10 cellular contexts compared by ENCODE assay signal in genomic region chr6:96939019-96939805, GRCh38.
DNase-seq lines count a peak whose midpoint lies in the region; ATAC-seq lines count a peak whose summit lies in the region.
"Had no signal": no experiment of that assay in that cellular context is flagged by ENCODE, and none has a peak within 500 bp of the region (broad histone marks: within the 10 kb centered on the region; RNA-seq: fewer than 3 reads in every experiment).

No MANE protein-coding gene starts in this region.

- no peak overlapping the region for H3K4me3 Mint-ChIP-seq in T-helper 2 cell treated with Interferon-gamma antibody and Interleukin-4, amounts not matched to agents 5 μg/mL and 100 μg/mL, for 36 hours
- H3K4me3 Mint-ChIP-seq: CD4-positive, CD25-positive, alpha-beta regulatory T cell had no signal

- H3K9me3 Mint-ChIP-seq in T-helper 2 cell treated with Interferon-gamma antibody and Interleukin-4, amounts not matched to agents 5 μg/mL and 100 μg/mL, for 36 hours, result no peaks in the 10 kb centered on the region

- no peak overlapping the region for H3K27ac Mint-ChIP-seq in T-helper 2 cell treated with Interferon-gamma antibody and Interleukin-4, amounts not matched to agents 5 μg/mL and 100 μg/mL, for 36 hours

- ATAC-seq in GM21515 (IDR thresholded peaks at IDR 0.05; ENCODE audit: unreplicated experiment), result no peak
- ATAC-seq in HG03196 (IDR thresholded peaks at IDR 0.05; ENCODE audit: unreplicated experiment), result no peak

- peaks cover 15% of the 10 kb centered on the region for H3K4me1 Mint-ChIP-seq in T-helper 2 cell treated with Interferon-gamma antibody and Interleukin-4, amounts not matched to agents 5 μg/mL and 100 μg/mL, for 36 hours (ENCODE audit: low read depth)

- DNase-seq in activated T-cell treated with anti-CD3 and anti-CD28 coated beads for 24 hours (ENCODE audit: low read depth) (peak; percentile 10), activated T-cell treated with anti-CD3 and anti-CD28 coated beads for 4 hours (no peak), OCI-M1 (lab: John Stamatoyannopoulos, UW) (peak; percentile 55), epithelial cell of prostate (ENCODE audit: low read depth, low spot score) (peak; percentile 40)
- DNase-seq in stimulated activated CD4-positive, alpha-beta T cell treated with anti-CD3 and anti-CD28 coated beads, TNF-alpha, amount 100 ng/mL, for 48 hours (ENCODE audit: low read depth in 3 of 3), result peak in 2 of 3 donors; percentile 3 to 20
- no peak for DNase-seq in T-helper 2 cell treated with Interferon-gamma antibody and Interleukin-4, amounts not matched to agents 5 μg/mL and 100 μg/mL, for 36 hours (ENCODE audit: low spot score)
- DNase-seq: activated CD4-positive, alpha-beta T cell treated with anti-CD3 and anti-CD28 coated beads for 1 hour had no signal

- no peaks in the 10 kb centered on the region for H3K36me3 Mint-ChIP-seq in T-helper 2 cell treated with Interferon-gamma antibody and Interleukin-4, amounts not matched to agents 5 μg/mL and 100 μg/mL, for 36 hours (ENCODE audit: low read depth)
- H3K36me3 Mint-ChIP-seq: CD4-positive, CD25-positive, alpha-beta regulatory T cell had no signal

- no peaks in the 10 kb centered on the region for H3K27me3 Mint-ChIP-seq in T-helper 2 cell treated with Interferon-gamma antibody and Interleukin-4, amounts not matched to agents 5 μg/mL and 100 μg/mL, for 36 hours (ENCODE audit: low read depth)
- H3K27me3 Mint-ChIP-seq: CD4-positive, CD25-positive, alpha-beta regulatory T cell had no signal

- H3K27ac ChIP-seq in epithelial cell of prostate, result no peak overlapping the region

Comparison
In these comparisons a context has a peak if more than half of its experiments do, and no peak if none do; other contexts are left out.
1. DNase-seq: peak in activated T-cell treated with anti-CD3 and anti-CD28 coated beads for 24 hours (single experiment), OCI-M1 (single experiment), epithelial cell of prostate (single experiment) and stimulated activated CD4-positive, alpha-beta T cell treated with anti-CD3 and anti-CD28 coated beads, TNF-alpha, amount 100 ng/mL, for 48 hours (2 of 3); none in activated T-cell treated with anti-CD3 and anti-CD28 coated beads for 4 hours (single experiment) and T-helper 2 cell treated with Interferon-gamma antibody and Interleukin-4, amounts not matched to agents 5 μg/mL and 100 μg/mL, for 36 hours (single experiment).